ENCODE assay signal across 1 cellular context in genomic region chr3:78507196-78507984, GRCh38.
TF ChIP-seq lines count a peak whose summit lies in the region.

No MANE protein-coding gene starts in this region.

TF ChIP-seq in HepG2, 621 proteins besides CTCF, POLR2A, EP300 and RAD21 (continued from another document and continues in another):
- TF ChIP-seq ZNF317 (CRISPR knock-in tag; IDR thresholded peaks at IDR 0.05), result no peak
- TF ChIP-seq PAXIP1 (CRISPR knock-in tag; conservative IDR thresholded peaks at IDR 0.05), result peak; percentile 69
- no peak for TF ChIP-seq MXD1 (CRISPR knock-in tag; IDR thresholded peaks at IDR 0.05)
- no peak for TF ChIP-seq CREB1 (IDR thresholded peaks at IDR 0.05)
- TF ChIP-seq CREB1 (CRISPR knock-in tag; IDR thresholded peaks at IDR 0.05), result no peak
- TF ChIP-seq ARID5B (CRISPR knock-in tag; IDR thresholded peaks at IDR 0.05), result peak; percentile 48; the same call in 1 of the 2 replicates
- TF ChIP-seq SNAPC5 (CRISPR knock-in tag; IDR thresholded peaks at IDR 0.05; ENCODE audit: borderline replicate concordance), result no peak
- TF ChIP-seq AHDC1 (CRISPR knock-in tag; IDR thresholded peaks at IDR 0.05; ENCODE audit: borderline replicate concordance), result peak; percentile 65; the same call in 1 of the 2 replicates
- TF ChIP-seq RXRB (CRISPR knock-in tag; IDR thresholded peaks at IDR 0.05; ENCODE audit: borderline replicate concordance), result peak; percentile 43
- no peak for TF ChIP-seq TOE1 (CRISPR knock-in tag; IDR thresholded peaks at IDR 0.05)
- 0 out of 2 replicates have a peak, but pooled peaks have one; percentile 12 for TF ChIP-seq HDAC2 (CRISPR knock-in tag; IDR thresholded peaks at IDR 0.05)
- TF ChIP-seq ATF2 (CRISPR knock-in tag; IDR thresholded peaks at IDR 0.05), result 0 out of 2 replicates have a peak, but pooled peaks have one; percentile 37
- 0 out of 2 replicates have a peak, but pooled peaks have one; percentile 25 for TF ChIP-seq ZGPAT (CRISPR knock-in tag; IDR thresholded peaks at IDR 0.05)
- 0 out of 2 replicates have a peak, but pooled peaks have one; percentile 36 for TF ChIP-seq SALL1 (CRISPR knock-in tag; IDR thresholded peaks at IDR 0.05)
- TF ChIP-seq TCF7L2 (IDR thresholded peaks at IDR 0.05; ENCODE audit: low read depth, low read length), result peak; percentile 78; the same call in 1 of the 2 replicates
- TF ChIP-seq ISL2 (CRISPR knock-in tag; IDR thresholded peaks at IDR 0.05), result peak; percentile 63; the same call in 1 of the 2 replicates
- peak; percentile 77 for TF ChIP-seq PPARG (CRISPR knock-in tag; conservative IDR thresholded peaks at IDR 0.05)
- TF ChIP-seq ZNF576 (CRISPR knock-in tag; IDR thresholded peaks at IDR 0.05), result no peak
- peak; percentile 10; the same call in 1 of the 2 replicates for TF ChIP-seq NR2F6 (IDR thresholded peaks at IDR 0.05)
- TF ChIP-seq NR2F6 (CRISPR knock-in tag; IDR thresholded peaks at IDR 0.05), result no peak
- TF ChIP-seq RERE (CRISPR knock-in tag; IDR thresholded peaks at IDR 0.05; ENCODE audit: low read depth), result no peak
- 0 out of 2 replicates have a peak, but pooled peaks have one; percentile 6 for TF ChIP-seq SOX13 (IDR thresholded peaks at IDR 0.05)
- TF ChIP-seq SOX13 (CRISPR knock-in tag; conservative IDR thresholded peaks at IDR 0.05 in 1 of 2, IDR thresholded peaks at IDR 0.05 in 1 of 2), result peak in 1 of 2 experiments; percentile 26; a peak in 1 of 4 replicates
- TF ChIP-seq TCF12 (IDR thresholded peaks at IDR 0.05), result no peak
- TF ChIP-seq TCF12 (CRISPR knock-in tag; IDR thresholded peaks at IDR 0.05), result no peak
- TF ChIP-seq GFI1 (CRISPR knock-in tag; IDR thresholded peaks at IDR 0.05; ENCODE audit: borderline replicate concordance), result 0 out of 2 replicates have a peak, but pooled peaks have one; percentile 29
- peak; percentile 67; the same call in 1 of the 2 replicates for TF ChIP-seq NCOA2 (CRISPR knock-in tag; IDR thresholded peaks at IDR 0.05)
- no peak for TF ChIP-seq SOX6 (IDR thresholded peaks at IDR 0.05)
- peak; percentile 70; the same call in 1 of the 2 replicates for TF ChIP-seq SOX6 (CRISPR knock-in tag; IDR thresholded peaks at IDR 0.05)
